In the genomic region with DNA sequence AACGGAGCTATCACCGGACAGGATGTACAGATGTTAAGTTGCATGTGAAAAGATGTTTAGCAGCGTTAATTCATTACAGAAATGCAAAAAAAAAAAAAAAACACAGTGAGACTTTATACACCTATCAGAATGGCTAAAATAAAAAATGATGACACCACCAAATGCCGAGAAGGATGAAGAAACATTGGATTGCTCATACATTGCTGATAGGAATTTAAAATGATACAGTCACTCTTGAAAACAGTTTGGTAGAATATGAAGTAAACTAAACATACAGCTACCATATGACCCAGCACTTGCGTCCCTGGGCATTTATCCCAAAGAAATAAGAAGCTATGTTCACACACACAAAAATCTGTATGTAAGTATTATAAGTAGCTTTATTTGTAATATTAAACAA, we compare ENCODE assay signal across 27 cellular contexts.
"Had no signal": no experiment of that assay in that cellular context is flagged by ENCODE, and none has a peak within 500 bp of the region (broad histone marks: within the 10 kb centered on the region; RNA-seq: fewer than 3 reads in every experiment).

No MANE protein-coding gene starts in this region.

- H3K9me3 Mint-ChIP-seq: nephron progenitor cell; stimulated activated naive CD8-positive, alpha-beta T cell treated with anti-CD3 and anti-CD28 coated beads, Interleukin-15, amount 100 ng/mL, for 72 hours had no signal

- H3K4me1 ChIP-seq: heart right ventricle, lower lobe of right lung, prostate gland, right atrium auricular region, suprapubic skin, transverse colon, upper lobe of right lung, uterus had no signal

- H3K27ac ChIP-seq: coronary artery, heart right ventricle, lower lobe of right lung, prostate gland, right atrium auricular region, suprapubic skin, transverse colon, upper lobe of right lung, uterus had no signal

- H3K4me3 Mint-ChIP-seq: effector memory CD8-positive, alpha-beta T cell; immature natural killer cell; naive thymus-derived CD8-positive, alpha-beta T cell; nephron progenitor cell; stimulated activated naive CD8-positive, alpha-beta T cell treated with anti-CD3 and anti-CD28 coated beads, Interleukin-15, amount 100 ng/mL, for 72 hours had no signal

- H3K27me3 Mint-ChIP-seq: effector memory CD8-positive, alpha-beta T cell; naive thymus-derived CD8-positive, alpha-beta T cell; stimulated activated naive CD8-positive, alpha-beta T cell treated with anti-CD3 and anti-CD28 coated beads, Interleukin-15, amount 100 ng/mL, for 72 hours had no signal

- DNase-seq: dermis blood vessel endothelial cell; effector memory CD8-positive, alpha-beta T cell; foreskin melanocyte; glutamatergic neuron; heart right ventricle; hippocampal formation; immature natural killer cell; left ventricle myocardium superior; lower lobe of right lung; naive thymus-derived CD8-positive, alpha-beta T cell; nephron progenitor cell; nucleus accumbens; stimulated activated CD4-positive, alpha-beta T cell treated with anti-CD3 and anti-CD28 coated beads, Interleukin-12 subunit alpha, Interleukin-12 subunit beta, amount 100 ng/mL, for 4 hours; stimulated activated CD4-positive, alpha-beta T cell treated with anti-CD3 and anti-CD28 coated beads, Interleukin-1b, Interleukin-23, amount 100 ng/mL, for 48 hours; stimulated activated CD4-positive, alpha-beta T cell treated with anti-CD3 and anti-CD28 coated beads, Interleukin-4, amount 100 ng/mL, for 1 hour; stimulated activated CD8-positive, alpha-beta memory T cell treated with anti-CD3 and anti-CD28 coated beads, Interleukin-4, amount 100 ng/mL, for 48 hours; stimulated activated naive CD4-positive, alpha-beta T cell; stimulated activated naive CD8-positive, alpha-beta T cell treated with anti-CD3 and anti-CD28 coated beads, Interleukin-15, amount 100 ng/mL, for 72 hours; transverse colon; upper lobe of right lung; uterus had no signal

- H3K27me3 ChIP-seq: heart right ventricle, right atrium auricular region, suprapubic skin, transverse colon, upper lobe of right lung, uterus had no signal

- H3K36me3 ChIP-seq: heart right ventricle, lower lobe of right lung, prostate gland, right atrium auricular region, suprapubic skin, transverse colon, upper lobe of right lung, uterus had no signal

- H3K4me3 ChIP-seq: coronary artery, heart right ventricle, lower lobe of right lung, prostate gland, right atrium auricular region, smooth muscle cell, suprapubic skin, transverse colon, upper lobe of right lung, uterus had no signal

- H3K9me3 ChIP-seq: heart right ventricle, lower lobe of right lung, prostate gland, right atrium auricular region, suprapubic skin, transverse colon, upper lobe of right lung, uterus had no signal

- H3K4me2 ChIP-seq: smooth muscle cell had no signal

- H3K4me1 Mint-ChIP-seq: immature natural killer cell; naive thymus-derived CD8-positive, alpha-beta T cell; stimulated activated naive CD8-positive, alpha-beta T cell treated with anti-CD3 and anti-CD28 coated beads, Interleukin-15, amount 100 ng/mL, for 72 hours had no signal

- ATAC-seq: effector memory CD8-positive, alpha-beta T cell; heart right ventricle; left ventricle myocardium superior; lower lobe of right lung; naive thymus-derived CD8-positive, alpha-beta T cell; sciatic nerve; stimulated activated naive CD8-positive, alpha-beta T cell treated with anti-CD3 and anti-CD28 coated beads, Interleukin-15, amount 100 ng/mL, for 72 hours; upper lobe of right lung had no signal

- H3K27ac Mint-ChIP-seq: effector memory CD8-positive, alpha-beta T cell; immature natural killer cell; naive thymus-derived CD8-positive, alpha-beta T cell; nephron progenitor cell; stimulated activated naive CD8-positive, alpha-beta T cell treated with anti-CD3 and anti-CD28 coated beads, Interleukin-15, amount 100 ng/mL, for 72 hours had no signal

- H3K36me3 Mint-ChIP-seq: naive thymus-derived CD8-positive, alpha-beta T cell had no signal
